ENCODE assay signal across 16 cellular contexts in the genomic region with DNA sequence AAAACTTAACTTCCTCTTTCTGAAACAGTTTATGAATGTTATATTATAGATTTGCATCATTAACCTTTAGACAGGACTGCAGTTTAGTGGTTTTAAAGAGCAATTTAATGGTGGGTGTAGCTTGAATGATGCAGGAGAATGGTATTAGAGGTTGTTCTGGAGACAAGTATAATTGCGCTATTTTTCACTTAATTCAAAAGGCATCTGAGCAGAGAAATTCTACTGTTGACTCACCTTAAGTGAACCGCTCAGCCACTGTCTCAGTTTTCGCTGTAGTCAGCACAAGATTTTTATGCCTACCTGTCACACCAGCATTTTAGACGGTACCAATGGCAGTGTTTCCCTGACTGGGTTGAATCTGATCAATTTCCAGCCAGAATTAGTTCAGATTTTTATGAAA.
DNase-seq lines count a peak whose midpoint lies in the region; ATAC-seq and TF ChIP-seq lines count a peak whose summit lies in the region.
"Had no signal": no experiment of that assay in that cellular context is flagged by ENCODE, and none has a peak within 500 bp of the region (broad histone marks: within the 10 kb centered on the region; RNA-seq: fewer than 3 reads in every experiment).

No MANE protein-coding gene starts in this region.

- H3K36me3 Mint-ChIP-seq in activated CD8-positive, alpha-beta T cell treated with anti-CD3 and anti-CD28 coated beads, Interleukin-2, amount 10 ng/mL, durations not matched to agents 7 days and 5 days (ENCODE audit: low read depth) = no peaks in the 10 kb centered on the region

- no peaks in the 10 kb centered on the region for H4K20me1 ChIP-seq in mammary epithelial cell (ENCODE audit: insufficient read depth, low read length)

- no peak overlapping the region for H3K4me3 Mint-ChIP-seq in activated CD8-positive, alpha-beta T cell treated with anti-CD3 and anti-CD28 coated beads, Interleukin-2, amount 10 ng/mL, durations not matched to agents 7 days and 5 days

- CTCF ChIA-PET in mammary epithelial cell (lab: Charles Lee; ENCODE audit: low non-redundant PET) = no interaction called here
- CTCF ChIA-PET in activated CD8-positive, alpha-beta T cell treated with anti-CD3 and anti-CD28 coated beads, Interleukin-2, amount 10 ng/mL, durations not matched to agents 7 days and 5 days (lab: Charles Lee) = no interaction called here

- no peaks in the 10 kb centered on the region for H3K79me2 ChIP-seq in mammary epithelial cell (ENCODE audit: insufficient read depth, low read length)

- no peaks in the 10 kb centered on the region for H3K27me3 Mint-ChIP-seq in activated CD8-positive, alpha-beta T cell treated with anti-CD3 and anti-CD28 coated beads, Interleukin-2, amount 10 ng/mL, durations not matched to agents 7 days and 5 days (ENCODE audit: low read depth)

- intact Hi-C loops in mammary epithelial cell (cut with micrococcal nuclease) = no loop called here

- peak; percentile 69 for DNase-seq in AG09309 (ENCODE audit: low read depth)
- DNase-seq in mammary epithelial cell = peak; percentile 78
- no peak for DNase-seq in omental fat pad (ENCODE audit: low spot score)
- DNase-seq in activated CD8-positive, alpha-beta T cell treated with anti-CD3 and anti-CD28 coated beads, Interleukin-2, amount 10 ng/mL, durations not matched to agents 7 days and 5 days = no peak
- DNase-seq in DMS 273 treated with DMSO at 0.1 percent for 48 hours (lab: John Stamatoyannopoulos, UW) = no peak
- DNase-seq: activated naive CD4-positive, alpha-beta T cell treated with anti-CD3 and anti-CD28 coated beads, Interleukin-2, amount 50 U/mL, for 16 hours; AML-193; Karpas-422; mesendoderm; NCI-H2081 treated with DMSO at 0.1 percent for 48 hours; occipital lobe; stimulated activated CD4-positive, alpha-beta T cell treated with anti-CD3 and anti-CD28 coated beads, Interleukin-15, amount 100 ng/mL, for 24 hours had no signal

- no peaks in the 10 kb centered on the region for H3K9me3 ChIP-seq in mammary epithelial cell (replicated peaks; ENCODE audit: insufficient read depth, low read length)
- H3K9me3 ChIP-seq: tibial nerve had no signal

- TF ChIP-seq CTCF in AG09309 (IDR thresholded peaks at IDR 0.05; ENCODE audit: control insufficient read depth, insufficient read depth, low read depth, low read length, missing control alignments) (no peak), mammary epithelial cell (conservative IDR thresholded peaks at IDR 0.05 in 1 of 2, IDR thresholded peaks at IDR 0.05 in 1 of 2; ENCODE audit: extremely low read depth in 1 of 2, insufficient read depth in 1 of 2, low read depth in 1 of 2, low read length in 2 of 2) (no peak), omental fat pad (IDR thresholded peaks at IDR 0.05) (no peak)

- H3K4me3 ChIP-seq in AG09309 (ENCODE audit: control insufficient read depth, low read depth, low read length) = no peak overlapping the region
- no peak overlapping the region for H3K4me3 ChIP-seq in mammary epithelial cell (replicated peaks in 1 of 3; ENCODE audit: insufficient read depth in 1 of 3, low read depth in 2 of 3, low read length in 3 of 3)
- H3K4me3 ChIP-seq: tibial nerve had no signal

- BruUV-seq in mammary epithelial cell (replicated peaks; lab: Mats Ljungman, UMichigan) = no TSS peak

- in situ Hi-C loops in mammary epithelial cell (cut with MboI; ENCODE audit: low sequenced_read_pairs in 2 of 2) = no loop called here

- no peak overlapping the region for H2AFZ ChIP-seq in mammary epithelial cell (ENCODE audit: low read depth, low read length)

- H3K4me2 ChIP-seq in mammary epithelial cell (ENCODE audit: insufficient read depth, low read depth, low read length) = no peak overlapping the region

- no peak for TF ChIP-seq RAD21 in Ishikawa (IDR thresholded peaks at IDR 0.05; ENCODE audit: low read depth)

- peak; percentile 49; the same call in 1 of the 2 replicates for TF ChIP-seq EP300 in Ishikawa (IDR thresholded peaks at IDR 0.05; ENCODE audit: borderline replicate concordance)

- H3K36me3 ChIP-seq in mammary epithelial cell (ENCODE audit: insufficient read depth, low read length) = no peaks in the 10 kb centered on the region
- H3K36me3 ChIP-seq: tibial nerve had no signal

- no peaks in the 10 kb centered on the region for H3K4me1 Mint-ChIP-seq in activated CD8-positive, alpha-beta T cell treated with anti-CD3 and anti-CD28 coated beads, Interleukin-2, amount 10 ng/mL, durations not matched to agents 7 days and 5 days (ENCODE audit: low read depth)

- dilution Hi-C loops in mammary epithelial cell (cut with HindIII; ENCODE audit: low sequenced_read_pairs) = no loop called here

- ATAC-seq in omental fat pad (ENCODE audit: low FRiP score) = peak; percentile 68
- ATAC-seq in HG03571 (IDR thresholded peaks at IDR 0.05; ENCODE audit: unreplicated experiment) = no peak
- ATAC-seq in activated CD8-positive, alpha-beta T cell treated with anti-CD3 and anti-CD28 coated beads, Interleukin-2, amount 10 ng/mL, durations not matched to agents 7 days and 5 days = no peak
- ATAC-seq in GM21423 (IDR thresholded peaks at IDR 0.05; ENCODE audit: unreplicated experiment) = no peak

- no peak overlapping the region for H3K27ac Mint-ChIP-seq in activated CD8-positive, alpha-beta T cell treated with anti-CD3 and anti-CD28 coated beads, Interleukin-2, amount 10 ng/mL, durations not matched to agents 7 days and 5 days

- H3K27ac ChIP-seq in mammary epithelial cell (ENCODE audit: insufficient read depth, low read depth, low read length) = no peak overlapping the region

- peaks cover 27% of the 10 kb centered on the region for H3K4me1 ChIP-seq in mammary epithelial cell (ENCODE audit: insufficient read depth, low read length)

- WGBS in mammary epithelial cell (ENCODE audit: low coverage, missing lambda C conversion rate) = 94% methylated on average over 4 of the region's 4 CpGs

- no peaks in the 10 kb centered on the region for H3K9me3 Mint-ChIP-seq in activated CD8-positive, alpha-beta T cell treated with anti-CD3 and anti-CD28 coated beads, Interleukin-2, amount 10 ng/mL, durations not matched to agents 7 days and 5 days (ENCODE audit: insufficient read depth)

- POLR2A ChIA-PET in activated CD8-positive, alpha-beta T cell treated with anti-CD3 and anti-CD28 coated beads, Interleukin-2, amount 10 ng/mL, durations not matched to agents 7 days and 5 days (lab: Charles Lee) = no interaction called here

- no peaks in the 10 kb centered on the region for H3K27me3 ChIP-seq in mammary epithelial cell (ENCODE audit: insufficient read depth, low read length)
- H3K27me3 ChIP-seq: tibial nerve had no signal

- H3K9ac ChIP-seq in mammary epithelial cell (ENCODE audit: insufficient read depth, low read length) = no peak overlapping the region

TF ChIP-seq in Ishikawa, 13 proteins besides CTCF, POLR2A, EP300 and RAD21:
- TF ChIP-seq NFIC (IDR thresholded peaks at IDR 0.05) (peak; percentile 39; the same call in 1 of the 2 replicates), YY1 (IDR thresholded peaks at IDR 0.05; ENCODE audit: low read depth) (no peak), CEBPB (IDR thresholded peaks at IDR 0.05) (no peak), FOXM1 (IDR thresholded peaks at IDR 0.05; ENCODE audit: borderline replicate concordance, low read depth) (peak; percentile 58; the same call in 1 of the 2 replicates), TEAD4 (IDR thresholded peaks at IDR 0.05) (peak; percentile 48; the same call in 1 of the 2 replicates), EGR1 (IDR thresholded peaks at IDR 0.05) (no peak), TCF12 (IDR thresholded peaks at IDR 0.05; ENCODE audit: low read depth) (peak; percentile 52; the same call in 1 of the 2 replicates)
- TF ChIP-seq, protein P1, sequence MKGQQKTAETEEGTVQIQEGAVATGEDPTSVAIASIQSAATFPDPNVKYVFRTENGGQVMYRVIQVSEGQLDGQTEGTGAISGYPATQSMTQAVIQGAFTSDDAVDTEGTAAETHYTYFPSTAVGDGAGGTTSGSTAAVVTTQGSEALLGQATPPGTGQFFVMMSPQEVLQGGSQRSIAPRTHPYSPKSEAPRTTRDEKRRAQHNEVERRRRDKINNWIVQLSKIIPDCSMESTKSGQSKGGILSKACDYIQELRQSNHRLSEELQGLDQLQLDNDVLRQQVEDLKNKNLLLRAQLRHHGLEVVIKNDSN (IDR thresholded peaks at IDR 0.05) = no peak
TF ChIP-seq in Ishikawa: peak in this region for 4.

Comparison
In these comparisons a context has a peak if more than half of its experiments do, and no peak if none do; other contexts are left out.
1. DNase-seq: peak in AG09309 (single experiment) and mammary epithelial cell (single experiment); none in omental fat pad (single experiment), activated CD8-positive, alpha-beta T cell treated with anti-CD3 and anti-CD28 coated beads, Interleukin-2, amount 10 ng/mL, durations not matched to agents 7 days and 5 days (single experiment) and DMS 273 treated with DMSO at 0.1 percent for 48 hours (single experiment).